8 cellular contexts compared by ENCODE assay signal in genomic region chr12:116406529-116406928, GRCh38.
A peak's percentile ranks its signal among the peaks of the same experiment; 100 is the strongest.
DNase-seq lines count a peak whose midpoint lies in the region; ATAC-seq and TF ChIP-seq lines count a peak whose summit lies in the region.

No MANE protein-coding gene starts in this region.

- peak; percentile 94 for DNase-seq in AG10803 (ENCODE audit: low read depth)
- DNase-seq in Jurkat, Clone E6-1 (ENCODE audit: low read depth, low spot score), result peak; percentile 11
- peak; percentile 54 to 97 for DNase-seq in T47D (ENCODE audit: low read depth in 1 of 2, low spot score in 1 of 2)
- DNase-seq in lower lobe of right lung, result peak; percentile 77
- DNase-seq in activated CD4-positive, CD25-positive, alpha-beta regulatory T cell (lab: John Stamatoyannopoulos, UW), result no peak
- DNase-seq in foreskin melanocyte, result no peak
- DNase-seq in activated gamma-delta T cell treated with Interleukin-2 at 50 U/mL for 16 hours, result no peak

- intact Hi-C loops in lower lobe of right lung (cut with DNase I), result no loop called here

- H3K27me3 ChIP-seq in lower lobe of right lung (ENCODE audit: low read depth), result no peaks in the 10 kb centered on the region

- no peak overlapping the region for H3K27ac ChIP-seq in lower lobe of right lung

- no peaks in the 10 kb centered on the region for H3K36me3 ChIP-seq in lower lobe of right lung

- H3K4me3 ChIP-seq in AG10803 (ENCODE audit: low read length), result no peak overlapping the region
- H3K4me3 ChIP-seq in Jurkat, Clone E6-1 (ENCODE audit: low read length), result no peak overlapping the region
- no peak overlapping the region for H3K4me3 ChIP-seq in lower lobe of right lung

- TF ChIP-seq CTCF in AG10803 (conservative IDR thresholded peaks at IDR 0.05; ENCODE audit: low read length), result peak; percentile 16
- no peak for TF ChIP-seq CTCF in lower lobe of right lung (IDR thresholded peaks at IDR 0.05)

- in situ Hi-C loops in T47D (cut with HindIII; ENCODE audit: low pct_unique_long_range_greater_than_20kb, low sequenced_read_pairs), result no loop called here

- peaks cover 16% of the 10 kb centered on the region for H3K4me1 ChIP-seq in lower lobe of right lung

- no peaks in the 10 kb centered on the region for H3K9me3 ChIP-seq in lower lobe of right lung

- ATAC-seq in lower lobe of right lung (peak; percentile 76 to 84), HG03521 (IDR thresholded peaks at IDR 0.05; ENCODE audit: unreplicated experiment) (no peak)

Comparison
In these comparisons a context has a peak if more than half of its experiments do, and no peak if none do; other contexts are left out.
1. DNase-seq: peak in AG10803 (single experiment), Jurkat, Clone E6-1 (single experiment), T47D (2 of 2) and lower lobe of right lung (single experiment); none in activated CD4-positive, CD25-positive, alpha-beta regulatory T cell (0 of 4), foreskin melanocyte (single experiment) and activated gamma-delta T cell treated with Interleukin-2 at 50 U/mL for 16 hours (single experiment).